ENCODE assay signal across 24 cellular contexts in genomic region chr6:106363401-106364138, GRCh38. TPM values are rescaled to one million over a fixed set of nuclear protein-coding genes. Genes with fewer than 3 reads are reported as not detected.
A peak's percentile ranks its signal among the peaks of the same experiment; 100 is the strongest.
DNase-seq lines count a peak whose midpoint lies in the region; TF ChIP-seq lines count a peak whose summit lies in the region.
"Had no signal": no experiment of that assay in that cellular context is flagged by ENCODE, and none has a peak within 500 bp of the region (broad histone marks: within the 10 kb centered on the region; RNA-seq: fewer than 3 reads in every experiment).

No MANE protein-coding gene starts in this region.

- POLR2A ChIA-PET in activated CD4-positive, alpha-beta memory T cell treated with anti-CD3 and anti-CD28 coated beads for 36 hours (lab: Charles Lee): no interaction called here
- POLR2A ChIA-PET in activated CD4-positive, alpha-beta memory T cell treated with anti-CD3 and anti-CD28 coated beads, Interleukin-2, amount 10 ng/mL, durations not matched to agents 7 days and 5 days (lab: Charles Lee): no interaction called here

- H3K27me3 ChIP-seq in osteoblast (ENCODE audit: insufficient read depth, low read length): peaks cover 41% of the 10 kb centered on the region

- peaks cover 9% of the 10 kb centered on the region for H3K4me1 Mint-ChIP-seq in activated CD4-positive, alpha-beta memory T cell treated with anti-CD3 and anti-CD28 coated beads for 36 hours (ENCODE audit: low read depth)
- peaks cover 12% of the 10 kb centered on the region for H3K4me1 Mint-ChIP-seq in activated CD4-positive, alpha-beta memory T cell treated with anti-CD3 and anti-CD28 coated beads, Interleukin-2, amount 10 ng/mL, durations not matched to agents 7 days and 5 days

- H4K20me1 ChIP-seq in osteoblast (ENCODE audit: insufficient read depth, low read length): no peaks in the 10 kb centered on the region

- H3K4me1 ChIP-seq in osteoblast (ENCODE audit: insufficient read depth, low read length): peaks cover 5% of the 10 kb centered on the region
- H3K4me1 ChIP-seq: BE2C had no signal

- H3K79me2 ChIP-seq in osteoblast (ENCODE audit: insufficient read depth, low read length): no peaks in the 10 kb centered on the region

- no peaks in the 10 kb centered on the region for H3K9me3 ChIP-seq in osteoblast (ENCODE audit: low read depth, low read length)
- H3K9me3 ChIP-seq: BE2C had no signal

- peak overlapping the region; percentile 28 for H3K27ac Mint-ChIP-seq in activated CD4-positive, alpha-beta memory T cell treated with anti-CD3 and anti-CD28 coated beads for 36 hours
- H3K27ac Mint-ChIP-seq in activated CD4-positive, alpha-beta memory T cell treated with anti-CD3 and anti-CD28 coated beads, Interleukin-2, amount 10 ng/mL, durations not matched to agents 7 days and 5 days: no peak overlapping the region
- H3K27ac Mint-ChIP-seq: CD4-positive, CD25-positive, alpha-beta regulatory T cell had no signal

- H3K36me3 ChIP-seq in osteoblast (ENCODE audit: insufficient read depth, low read length): no peaks in the 10 kb centered on the region
- H3K36me3 ChIP-seq: BE2C had no signal

- TF ChIP-seq CTCF in choroid plexus epithelial cell (conservative IDR thresholded peaks at IDR 0.05; ENCODE audit: low read depth, low read length) (no peak), osteoblast (IDR thresholded peaks at IDR 0.05; ENCODE audit: extremely low read depth, low read depth, low read length) (no peak)

- H3K36me3 Mint-ChIP-seq in activated CD4-positive, alpha-beta memory T cell treated with anti-CD3 and anti-CD28 coated beads for 36 hours: no peaks in the 10 kb centered on the region
- H3K36me3 Mint-ChIP-seq in activated CD4-positive, alpha-beta memory T cell treated with anti-CD3 and anti-CD28 coated beads, Interleukin-2, amount 10 ng/mL, durations not matched to agents 7 days and 5 days (ENCODE audit: low read depth): no peaks in the 10 kb centered on the region
- H3K36me3 Mint-ChIP-seq: CD4-positive, CD25-positive, alpha-beta regulatory T cell had no signal

- CTCF ChIA-PET in activated CD4-positive, alpha-beta memory T cell treated with anti-CD3 and anti-CD28 coated beads for 36 hours (lab: Charles Lee): no interaction called here
- CTCF ChIA-PET in activated CD4-positive, alpha-beta memory T cell treated with anti-CD3 and anti-CD28 coated beads, Interleukin-2, amount 10 ng/mL, durations not matched to agents 7 days and 5 days (lab: Charles Lee): no interaction called here

- no peaks in the 10 kb centered on the region for H3K9me3 Mint-ChIP-seq in activated CD4-positive, alpha-beta memory T cell treated with anti-CD3 and anti-CD28 coated beads for 36 hours
- no peaks in the 10 kb centered on the region for H3K9me3 Mint-ChIP-seq in activated CD4-positive, alpha-beta memory T cell treated with anti-CD3 and anti-CD28 coated beads, Interleukin-2, amount 10 ng/mL, durations not matched to agents 7 days and 5 days

- no peak overlapping the region for H3K4me3 Mint-ChIP-seq in activated CD4-positive, alpha-beta memory T cell treated with anti-CD3 and anti-CD28 coated beads for 36 hours
- H3K4me3 Mint-ChIP-seq in activated CD4-positive, alpha-beta memory T cell treated with anti-CD3 and anti-CD28 coated beads, Interleukin-2, amount 10 ng/mL, durations not matched to agents 7 days and 5 days: no peak overlapping the region

- H3K27me3 Mint-ChIP-seq in activated CD4-positive, alpha-beta memory T cell treated with anti-CD3 and anti-CD28 coated beads for 36 hours: peaks cover 14% of the 10 kb centered on the region
- peaks cover 45% of the 10 kb centered on the region for H3K27me3 Mint-ChIP-seq in activated CD4-positive, alpha-beta memory T cell treated with anti-CD3 and anti-CD28 coated beads, Interleukin-2, amount 10 ng/mL, durations not matched to agents 7 days and 5 days

- H3K27ac ChIP-seq in osteoblast (ENCODE audit: low read depth, low read length): no peak overlapping the region
- H3K27ac ChIP-seq: 22Rv1 had no signal

- no peak overlapping the region for H2AFZ ChIP-seq in osteoblast (ENCODE audit: low read length)

- DNase-seq in activated CD4-positive, alpha-beta memory T cell treated with anti-CD3 and anti-CD28 coated beads for 36 hours: no peak
- DNase-seq in activated CD4-positive, alpha-beta memory T cell treated with anti-CD3 and anti-CD28 coated beads, Interleukin-2, amount 10 ng/mL, durations not matched to agents 7 days and 5 days: no peak
- DNase-seq in M059J (ENCODE audit: low read depth) (peak; percentile 59), choroid plexus epithelial cell (ENCODE audit: low read depth) (peak; percentile 3), osteoblast (ENCODE audit: insufficient read length, low spot score, missing footprints) (peak; percentile 66), T1000 (lab: John Stamatoyannopoulos, UW) (no peak), SW480 (ENCODE audit: low spot score) (no peak), NCI-H446 treated with DMSO at 0.1 percent for 48 hours (lab: John Stamatoyannopoulos, UW) (no peak)
- DNase-seq: BE2C; CD4-positive, CD25-positive, alpha-beta regulatory T cell; COR-L47; DMS 273 treated with DMSO at 0.1 percent for 48 hours; DND-41; GF-D8; NCI-H1105 treated with DMSO at 0.1 percent for 48 hours; NCI-H1694; NCI-H524; NCI-H82; OCI-M1; RPMI8226; SIG-M5 had no signal

- intact Hi-C loops in activated CD4-positive, alpha-beta memory T cell treated with anti-CD3 and anti-CD28 coated beads for 36 hours (cut with micrococcal nuclease): loop anchor here (5.0 to 10.0 kb wide), 2 partner anchors 79 to 201 kb away; no protein-coding TSS in a partner anchor

- no peak overlapping the region for H3K4me2 ChIP-seq in osteoblast (ENCODE audit: insufficient read depth, low read length)

- H3K4me3 ChIP-seq in choroid plexus epithelial cell (ENCODE audit: low read depth, low read length): no peak overlapping the region
- H3K4me3 ChIP-seq in osteoblast (ENCODE audit: insufficient read depth, low read length): no peak overlapping the region
- H3K4me3 ChIP-seq: GM12878, K562 had no signal

RNA-seq across cellular contexts. Expression of gene CRYBG1, which starts 3.1 kb away (rescaled TPM):
- 10 to 100 TPM; 38.4 to 39.3 TPM for total RNA-seq in activated CD4-positive, alpha-beta memory T cell treated with anti-CD3 and anti-CD28 coated beads for 36 hours
- total RNA-seq in activated CD4-positive, alpha-beta memory T cell treated with anti-CD3 and anti-CD28 coated beads, Interleukin-2, amount 10 ng/mL, durations not matched to agents 7 days and 5 days: 10 to 100 TPM; 59.2 TPM
- 18.9 and 23.7 TPM in 2 replicates for total RNA-seq in M059J (2014; rRNA removed; shearing (Covaris generic))
- 11.9 and 19.2 TPM in 2 replicates for total RNA-seq in osteoblast

RNA-seq across cellular contexts. Expression of gene ATG5, which starts 38.0 kb away (rescaled TPM):
- total RNA-seq in activated CD4-positive, alpha-beta memory T cell treated with anti-CD3 and anti-CD28 coated beads for 36 hours: 10 to 100 TPM; 29.2 TPM
- 10 to 100 TPM; 35.4 to 35.6 TPM for total RNA-seq in activated CD4-positive, alpha-beta memory T cell treated with anti-CD3 and anti-CD28 coated beads, Interleukin-2, amount 10 ng/mL, durations not matched to agents 7 days and 5 days
- total RNA-seq in M059J (2014; rRNA removed; shearing (Covaris generic)): 79.6 and 110 TPM in 2 replicates
- 59.0 and 62.5 TPM in 2 replicates for total RNA-seq in osteoblast

Comparison
In these comparisons a context has a peak if more than half of its experiments do, and no peak if none do; other contexts are left out.
1. DNase-seq: peak in M059J (single experiment), choroid plexus epithelial cell (single experiment) and osteoblast (single experiment); none in activated CD4-positive, alpha-beta memory T cell treated with anti-CD3 and anti-CD28 coated beads for 36 hours (single experiment), activated CD4-positive, alpha-beta memory T cell treated with anti-CD3 and anti-CD28 coated beads, Interleukin-2, amount 10 ng/mL, durations not matched to agents 7 days and 5 days (single experiment), T1000 (single experiment), SW480 (single experiment) and NCI-H446 treated with DMSO at 0.1 percent for 48 hours (single experiment).